ENCODE assay signal across 8 cellular contexts in the genomic region with DNA sequence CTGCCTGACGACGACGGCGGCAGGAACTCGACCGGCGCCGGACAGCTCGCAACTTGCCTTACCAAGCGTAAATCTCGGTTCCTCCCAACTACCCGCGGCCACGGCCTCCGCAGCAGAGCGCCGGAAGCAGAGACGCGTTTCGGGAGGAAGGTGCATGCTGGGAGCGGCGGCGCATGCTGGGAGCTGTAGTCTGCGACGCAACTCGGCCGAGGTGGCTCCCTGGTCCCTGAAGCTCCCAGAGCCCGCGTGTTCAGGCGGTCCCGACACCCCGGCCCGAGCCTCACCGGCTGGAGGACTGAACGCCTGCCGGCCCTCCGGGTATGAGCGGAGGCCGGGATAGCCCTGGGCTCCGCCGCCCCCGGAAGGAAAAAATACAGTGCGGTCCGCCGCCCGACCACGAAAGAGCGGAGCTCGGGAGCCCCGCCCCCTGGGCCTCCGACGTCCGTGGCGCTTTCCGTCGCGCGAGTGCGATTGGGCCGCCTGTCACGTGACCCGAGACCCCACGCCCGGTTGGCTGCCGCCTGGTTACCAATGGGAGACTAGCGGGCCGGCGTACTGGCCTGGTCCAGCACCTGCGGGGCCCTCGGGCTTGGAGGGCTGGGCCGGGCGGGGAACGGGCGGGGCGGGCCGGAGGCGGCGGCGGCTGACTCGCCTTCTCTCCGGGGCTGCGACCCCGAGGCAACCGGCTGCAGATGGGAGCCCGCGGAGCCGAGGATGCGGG. TPM values are rescaled to one million over a fixed set of nuclear protein-coding genes. Genes with fewer than 3 reads are reported as not detected.
DNase-seq lines count a peak whose midpoint lies in the region; ATAC-seq and TF ChIP-seq lines count a peak whose summit lies in the region.

A gene with protein sequence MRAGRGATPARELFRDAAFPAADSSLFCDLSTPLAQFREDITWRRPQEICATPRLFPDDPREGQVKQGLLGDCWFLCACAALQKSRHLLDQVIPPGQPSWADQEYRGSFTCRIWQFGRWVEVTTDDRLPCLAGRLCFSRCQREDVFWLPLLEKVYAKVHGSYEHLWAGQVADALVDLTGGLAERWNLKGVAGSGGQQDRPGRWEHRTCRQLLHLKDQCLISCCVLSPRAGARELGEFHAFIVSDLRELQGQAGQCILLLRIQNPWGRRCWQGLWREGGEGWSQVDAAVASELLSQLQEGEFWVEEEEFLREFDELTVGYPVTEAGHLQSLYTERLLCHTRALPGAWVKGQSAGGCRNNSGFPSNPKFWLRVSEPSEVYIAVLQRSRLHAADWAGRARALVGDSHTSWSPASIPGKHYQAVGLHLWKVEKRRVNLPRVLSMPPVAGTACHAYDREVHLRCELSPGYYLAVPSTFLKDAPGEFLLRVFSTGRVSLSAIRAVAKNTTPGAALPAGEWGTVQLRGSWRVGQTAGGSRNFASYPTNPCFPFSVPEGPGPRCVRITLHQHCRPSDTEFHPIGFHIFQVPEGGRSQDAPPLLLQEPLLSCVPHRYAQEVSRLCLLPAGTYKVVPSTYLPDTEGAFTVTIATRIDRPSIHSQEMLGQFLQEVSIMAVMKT (plus strand): TSS at position 537 of the 721 bp plus-strand sequence. CDS start 178 bp downstream, at position 715.

- H3K36me3 ChIP-seq in right lobe of liver = peaks cover 0 to 5% (median 0%) of the 10 kb centered on the region in 4 donors

- peak; percentile 71 for TF ChIP-seq POLR2A in right lobe of liver (IDR thresholded peaks at IDR 0.05)

- H3K4me1 ChIP-seq in right lobe of liver = peaks cover 0 to 28% (median 8%) of the 10 kb centered on the region in 4 donors

- peak; percentile 62 for ATAC-seq in GM19395 (IDR thresholded peaks at IDR 0.05; ENCODE audit: unreplicated experiment)
- ATAC-seq in HG03565 (IDR thresholded peaks at IDR 0.05; ENCODE audit: unreplicated experiment) = peak; percentile 52
- peak; percentile 92 to 94 (median 94) for ATAC-seq in right lobe of liver

- WGBS in right lobe of liver (ENCODE audit: insufficient coverage, low coverage, low lambda C conversion rate, missing lambda C conversion rate) = 0% methylated on average over 16 of the region's 88 CpGs

- H3K27ac ChIP-seq in C4-2B = peak within 1 kb of the TSS; percentile 87
- H3K27ac ChIP-seq in right lobe of liver = peak within 1 kb of the TSS; percentile 93 to 97 (median 96)

- intact Hi-C loops in right lobe of liver (cut with DNase I) = no loop called here

- no peak for TF ChIP-seq CTCF in C4-2B (conservative IDR thresholded peaks at IDR 0.05)
- no peak for TF ChIP-seq CTCF in right lobe of liver (IDR thresholded peaks at IDR 0.05)

- H3K27me3 ChIP-seq in right lobe of liver = no peaks in the 10 kb centered on the region

- H3K4me3 ChIP-seq in right lobe of liver = peak within 1 kb of the TSS; percentile 94 to 99 (median 97)

- peak; percentile 94 for DNase-seq in NCI-H774 (lab: John Stamatoyannopoulos, UW)
- peak; percentile 95 for DNase-seq in activated CD4-positive, alpha-beta T cell treated with anti-CD3 and anti-CD28 coated beads, Interleukin-2, amount 50 U/mL, for 4 hours
- DNase-seq in dermis microvascular lymphatic vessel endothelial cell (ENCODE audit: low read depth in 2 of 2) = peak; percentile 86 to 97
- DNase-seq in right lobe of liver = peak; percentile 99
- peak; percentile 95 to 96 for DNase-seq in stimulated activated CD4-positive, alpha-beta T cell treated with anti-CD3 and anti-CD28 coated beads, Interleukin-4, amount 100 ng/mL, for 4 hours

- no peaks in the 10 kb centered on the region for H3K9me3 ChIP-seq in right lobe of liver

RNA-seq across cellular contexts. Expression of the gene that starts here (rescaled TPM):
- 20.4 and 22.6 TPM in 2 replicates for total RNA-seq in dermis microvascular lymphatic vessel endothelial cell
- total RNA-seq in right lobe of liver = 10 to 100 TPM in 2 of 6 experiments, 1 to 10 TPM in 4; 7.2 to 13.8 (median 9.1) TPM

Comparison
In these comparisons a context has a peak if more than half of its experiments do, and no peak if none do; other contexts are left out.
1. Peak in every context shown above with its lines: DNase-seq, ATAC-seq, H3K4me3 ChIP-seq and H3K27ac ChIP-seq.